ENCODE assay signal across 8 cellular contexts in genomic region chr2:234290671-234291070, GRCh38.
DNase-seq lines count a peak whose midpoint lies in the region; ATAC-seq, FAIRE-seq and TF ChIP-seq lines count a peak whose summit lies in the region.

No MANE protein-coding gene starts in this region.

- ATAC-seq in GM19455 (IDR thresholded peaks at IDR 0.05; ENCODE audit: unreplicated experiment) = peak; percentile 47
- peak; percentile 83 for ATAC-seq in stimulated activated effector memory CD8-positive, alpha-beta T cell treated with anti-CD3 and anti-CD28 coated beads, Interleukin-12 subunit alpha, Interleukin-12 subunit beta, amount 100 ng/mL, for 72 hours

- peak; percentile 75 for DNase-seq in activated CD8-positive, alpha-beta memory T cell treated with anti-CD3 and anti-CD28 coated beads, Interleukin-2, amount 50 U/mL, for 4 hours
- DNase-seq in keratinocyte (ENCODE audit: low read depth, low spot score) (peak; percentile 68), NCI-H446 treated with DMSO at 0.1 percent for 48 hours (lab: John Stamatoyannopoulos, UW) (no peak), D341Med (ENCODE audit: low spot score) (no peak), AG20443 (ENCODE audit: low spot score) (no peak)
- DNase-seq in stimulated activated effector memory CD8-positive, alpha-beta T cell treated with anti-CD3 and anti-CD28 coated beads, Interleukin-12 subunit alpha, Interleukin-12 subunit beta, amount 100 ng/mL, for 72 hours (ENCODE audit: low spot score in 2 of 2) = peak; percentile 53 to 85

- H3K9ac ChIP-seq in keratinocyte (ENCODE audit: control insufficient read depth, extremely low read depth, insufficient read depth, low read length) = peak overlapping the region; percentile 31

- no peaks in the 10 kb centered on the region for H3K9me1 ChIP-seq in keratinocyte (ENCODE audit: control insufficient read depth, extremely low read depth, insufficient read depth, low read length)

- H3K36me3 Mint-ChIP-seq in IgD-negative memory B cell = no peaks in the 10 kb centered on the region
- H3K36me3 Mint-ChIP-seq in stimulated activated effector memory CD8-positive, alpha-beta T cell treated with anti-CD3 and anti-CD28 coated beads, Interleukin-12 subunit alpha, Interleukin-12 subunit beta, amount 100 ng/mL, for 72 hours = peaks cover 22% of the 10 kb centered on the region

- H3K4me3 Mint-ChIP-seq in IgD-negative memory B cell = peak overlapping the region in 2 of 4 donors; percentile 28 to 88
- H3K4me3 Mint-ChIP-seq in stimulated activated effector memory CD8-positive, alpha-beta T cell treated with anti-CD3 and anti-CD28 coated beads, Interleukin-12 subunit alpha, Interleukin-12 subunit beta, amount 100 ng/mL, for 72 hours = peak overlapping the region; percentile 79

- no peaks in the 10 kb centered on the region for H4K20me1 ChIP-seq in keratinocyte (ENCODE audit: control insufficient read depth, extremely low read depth, insufficient read depth, low read length)

- no peaks in the 10 kb centered on the region for H3K79me2 ChIP-seq in keratinocyte (ENCODE audit: control insufficient read depth, insufficient read depth, low read length)

- peak; percentile 93 for FAIRE-seq in keratinocyte (lab: Jason Lieb, UNC)

- dilution Hi-C loops in keratinocyte (cut with MboI; ENCODE audit: extremely low pct_ligation_motif_present, low sequenced_read_pairs) = no loop called here

- peaks cover 24 to 36% (median 33%) of the 10 kb centered on the region in 3 donors for H3K4me1 Mint-ChIP-seq in IgD-negative memory B cell
- H3K4me1 Mint-ChIP-seq in stimulated activated effector memory CD8-positive, alpha-beta T cell treated with anti-CD3 and anti-CD28 coated beads, Interleukin-12 subunit alpha, Interleukin-12 subunit beta, amount 100 ng/mL, for 72 hours = peaks cover 75% of the 10 kb centered on the region

- no peaks in the 10 kb centered on the region for H3K36me3 ChIP-seq in keratinocyte (ENCODE audit: control insufficient read depth in 2 of 2, extremely low read depth in 1 of 2, insufficient read depth in 2 of 2, low read length in 2 of 2)

- H3K4me3 ChIP-seq in keratinocyte (ENCODE audit: control insufficient read depth in 2 of 3, extremely low read depth in 1 of 3, insufficient read depth in 2 of 3, low read depth in 1 of 3, low read length in 3 of 3) = no peak overlapping the region

- peaks cover 3 to 9% (median 6%) of the 10 kb centered on the region in 3 donors for H3K9me3 Mint-ChIP-seq in IgD-negative memory B cell
- H3K9me3 Mint-ChIP-seq in stimulated activated effector memory CD8-positive, alpha-beta T cell treated with anti-CD3 and anti-CD28 coated beads, Interleukin-12 subunit alpha, Interleukin-12 subunit beta, amount 100 ng/mL, for 72 hours = no peaks in the 10 kb centered on the region

- no peaks in the 10 kb centered on the region for H3K27me3 ChIP-seq in keratinocyte (ENCODE audit: control insufficient read depth, extremely low read depth, insufficient read depth, low read length)

- H3K4me1 ChIP-seq in keratinocyte (ENCODE audit: control insufficient read depth, extremely low read depth, insufficient read depth, low read length) = peaks cover 36% of the 10 kb centered on the region

- TF ChIP-seq CTCF in keratinocyte (optimal IDR thresholded peaks at IDR 0.05 in 1 of 3, IDR thresholded peaks at IDR 0.05 in 1 of 3, conservative IDR thresholded peaks at IDR 0.05 in 1 of 3; ENCODE audit: extremely low read depth in 1 of 3, insufficient read depth in 2 of 3, low read length in 3 of 3) = no peak

- H3K27ac Mint-ChIP-seq in IgD-negative memory B cell = peak overlapping the region; percentile 65 to 97 (median 69)
- peak overlapping the region; percentile 97 for H3K27ac Mint-ChIP-seq in stimulated activated effector memory CD8-positive, alpha-beta T cell treated with anti-CD3 and anti-CD28 coated beads, Interleukin-12 subunit alpha, Interleukin-12 subunit beta, amount 100 ng/mL, for 72 hours

- no peak overlapping the region for H2AFZ ChIP-seq in keratinocyte (ENCODE audit: control insufficient read depth, low read length)

- no peaks in the 10 kb centered on the region for H3K9me3 ChIP-seq in keratinocyte (ENCODE audit: control insufficient read depth, low read depth, low read length)

- peaks cover 8% of the 10 kb centered on the region for H3K27me3 Mint-ChIP-seq in IgD-negative memory B cell

- H3K27ac ChIP-seq in keratinocyte (ENCODE audit: control insufficient read depth, insufficient read depth, low read length) = peak overlapping the region; percentile 70

- H3K4me2 ChIP-seq in keratinocyte (ENCODE audit: control insufficient read depth, extremely low read depth, insufficient read depth, low read depth, low read length) = no peak overlapping the region

Comparison
In these comparisons a context has a peak if more than half of its experiments do, and no peak if none do; other contexts are left out.
1. DNase-seq: peak in activated CD8-positive, alpha-beta memory T cell treated with anti-CD3 and anti-CD28 coated beads, Interleukin-2, amount 50 U/mL, for 4 hours (single experiment), keratinocyte (single experiment) and stimulated activated effector memory CD8-positive, alpha-beta T cell treated with anti-CD3 and anti-CD28 coated beads, Interleukin-12 subunit alpha, Interleukin-12 subunit beta, amount 100 ng/mL, for 72 hours (2 of 2); none in NCI-H446 treated with DMSO at 0.1 percent for 48 hours (single experiment), D341Med (single experiment) and AG20443 (single experiment).